ENCODE assay signal across 11 cellular contexts in genomic region chr2:159710601-159711180, GRCh38. TPM values are rescaled to one million over a fixed set of nuclear protein-coding genes. Genes with fewer than 3 reads are reported as not detected.
DNase-seq lines count a peak whose midpoint lies in the region; ATAC-seq, FAIRE-seq and TF ChIP-seq lines count a peak whose summit lies in the region.
"Had no signal": no experiment of that assay in that cellular context is flagged by ENCODE, and none has a peak within 500 bp of the region (broad histone marks: within the 10 kb centered on the region; RNA-seq: fewer than 3 reads in every experiment).

No MANE protein-coding gene starts in this region.

- H3K9ac ChIP-seq in PC-3 (ENCODE audit: low read length) (peak overlapping the region; percentile 98), H1 (replicated peaks in 1 of 4; ENCODE audit: extremely low read depth in 1 of 4, low read depth in 3 of 4, low read length in 3 of 4) (peak overlapping the region in 1 of 4 experiments; percentile 41; a peak in 1 of 7 replicates)

- no peak for DNase-seq in activated CD4-positive, alpha-beta T cell treated with anti-CD3 and anti-CD28 coated beads for 36 hours
- no peak for DNase-seq in activated CD4-positive, alpha-beta T cell treated with anti-CD3 and anti-CD28 coated beads for 4 hours
- DNase-seq in PC-3: peak; percentile 32
- DNase-seq in H1 (ENCODE audit: low read depth in 1 of 2, low spot score in 2 of 2): no peak
- no peak for DNase-seq in psoas muscle
- DNase-seq in stimulated activated CD4-positive, alpha-beta T cell treated with anti-CD3 and anti-CD28 coated beads, Interleukin-12 subunit alpha, Interleukin-12 subunit beta, amount 100 ng/mL, for 4 hours: no peak
- DNase-seq in NCI-H128 (lab: John Stamatoyannopoulos, UW; ENCODE audit: unreplicated experiment): no peak
- DNase-seq: activated CD4-positive, alpha-beta T cell treated with anti-CD3 and anti-CD28 coated beads, Interleukin-2, amount 50 U/mL, for 4 hours; effector CD4-positive, alpha-beta T cell; midbrain had no signal

- peaks cover 26% of the 10 kb centered on the region for H3K4me1 Mint-ChIP-seq in activated CD4-positive, alpha-beta T cell treated with anti-CD3 and anti-CD28 coated beads for 36 hours

- intact Hi-C loops in activated CD4-positive, alpha-beta T cell treated with anti-CD3 and anti-CD28 coated beads for 36 hours (cut with DNase I, micrococcal nuclease): loop anchor here (1.0 to 10.0 kb wide), 10 partner anchors 47 to 1364 kb away; partner anchors contain the start of genes BAZ2B (in 1 of the 2), CCDC148 (in 1 of the 2) and PKP4 (in 1 of the 2)
- intact Hi-C loops in PC-3 (cut with micrococcal nuclease): no loop called here
- intact Hi-C loops in psoas muscle (cut with DNase I): loop anchor here in 1 of 2 donors (5.0 kb wide), 1 partner anchor 428 kb away; no protein-coding TSS in a partner anchor

- H3K4me2 ChIP-seq in PC-3 (ENCODE audit: low read length) (peak overlapping the region; percentile 97), H1 (ENCODE audit: insufficient read depth in 1 of 2, low read depth in 2 of 2, low read length in 2 of 2) (peak overlapping the region; percentile 43 to 78)

- H2AFZ ChIP-seq in PC-3 (ENCODE audit: low read length) (peak overlapping the region; percentile 96), H1 (ENCODE audit: low read length) (0 out of 2 replicates have a peak overlapping the region, but pooled peaks have one; percentile 7)

- no peak overlapping the region for H3K27ac ChIP-seq in PC-3 (ENCODE audit: low read length)
- H3K27ac ChIP-seq in H1 (ENCODE audit: low read depth, low read length): no peak overlapping the region
- peak overlapping the region; percentile 98 for H3K27ac ChIP-seq in psoas muscle

- H3K36me3 Mint-ChIP-seq in activated CD4-positive, alpha-beta T cell treated with anti-CD3 and anti-CD28 coated beads for 36 hours (ENCODE audit: low read depth): peaks cover 35% of the 10 kb centered on the region

- no peak overlapping the region for H4K91ac ChIP-seq in H1 (replicated peaks; ENCODE audit: insufficient read length, low read length)

- no peak for ATAC-seq in activated CD4-positive, alpha-beta T cell treated with anti-CD3 and anti-CD28 coated beads for 36 hours
- ATAC-seq in PC-3: no peak
- ATAC-seq in psoas muscle: no peak
- no peak for ATAC-seq in HG03521 (IDR thresholded peaks at IDR 0.05; ENCODE audit: unreplicated experiment)

- H4K8ac ChIP-seq in H1 (ENCODE audit: extremely low read depth, insufficient read depth, low read length): no peak overlapping the region

- 0 out of 2 replicates have a peak, but pooled peaks cover 2% of the 10 kb centered on the region for H3K79me1 ChIP-seq in H1 (ENCODE audit: low read depth, low read length)

- no peaks in the 10 kb centered on the region for H3K27me3 Mint-ChIP-seq in activated CD4-positive, alpha-beta T cell treated with anti-CD3 and anti-CD28 coated beads for 36 hours

- H4K5ac ChIP-seq in H1 (ENCODE audit: insufficient read length, low read depth, low read length): no peak overlapping the region

- no peak for TF ChIP-seq CTCF in PC-3 (conservative IDR thresholded peaks at IDR 0.05; ENCODE audit: low read depth, low read length)
- TF ChIP-seq CTCF in H1 (IDR thresholded peaks at IDR 0.05; ENCODE audit: control extremely low read depth in 1 of 3, insufficient read depth in 1 of 3, low read depth in 1 of 3, low read length in 3 of 3): no peak
- TF ChIP-seq CTCF in psoas muscle (IDR thresholded peaks at IDR 0.05): no peak

- H3K9me3 ChIP-seq in PC-3 (ENCODE audit: low read length) (no peaks in the 10 kb centered on the region), H1 (ENCODE audit: insufficient read depth in 2 of 2, low read depth in 1 of 2, low read length in 1 of 2) (no peaks in the 10 kb centered on the region), psoas muscle (no peaks in the 10 kb centered on the region)

- H2BK12ac ChIP-seq in H1 (ENCODE audit: low read depth, low read length): no peak overlapping the region

- no peak for TF ChIP-seq RAD21 in H1 (IDR thresholded peaks at IDR 0.05 in 1 of 2, conservative IDR thresholded peaks at IDR 0.05 in 1 of 2; ENCODE audit: low read depth in 2 of 2, low read length in 2 of 2)

- peaks cover 47% of the 10 kb centered on the region for H3K79me2 ChIP-seq in PC-3 (ENCODE audit: low read length)
- peaks cover 28 to 39% of the 10 kb centered on the region in 2 experiments for H3K79me2 ChIP-seq in H1 (ENCODE audit: control insufficient read depth in 1 of 2, insufficient read depth in 2 of 2, low read length in 2 of 2)

- H4K20me1 ChIP-seq in PC-3 (ENCODE audit: low read length): peaks cover 29% of the 10 kb centered on the region
- H4K20me1 ChIP-seq in H1 (replicated peaks in 1 of 2; ENCODE audit: control insufficient read depth in 1 of 2, insufficient read depth in 2 of 2, low read length in 2 of 2): peaks cover 9 to 11% of the 10 kb centered on the region in 2 experiments

- no peak overlapping the region for H2BK5ac ChIP-seq in H1 (ENCODE audit: low read depth, low read length)

- H3K9me2 ChIP-seq in PC-3 (replicated peaks; ENCODE audit: low read length): no peaks in the 10 kb centered on the region

- POLR2A ChIA-PET in activated CD4-positive, alpha-beta T cell treated with anti-CD3 and anti-CD28 coated beads for 36 hours (lab: Charles Lee): no interaction called here
- POLR2A ChIA-PET in PC-3 (lab: Charles Lee; ENCODE audit: unreplicated experiment): interaction anchor here (0.5 to 0.6 kb wide), 2 partner anchors 218 to 289 kb away, joined by 3 read pairs; no protein-coding TSS in a partner anchor
- POLR2A ChIA-PET in H1 (lab: Charles Lee; ENCODE audit: partially characterized antibody): interaction anchor here (0.6 kb wide), 1 partner anchor 220 kb away, joined by 3 read pairs; no protein-coding TSS in a partner anchor

- no peak overlapping the region for H2AK5ac ChIP-seq in H1 (ENCODE audit: low read depth, low read length)

- H3K4me3 ChIP-seq in PC-3 (ENCODE audit: low read length): peak overlapping the region; percentile 100
- peak overlapping the region in 1 of 4 experiments; percentile 91; a peak in 2 of 8 replicates for H3K4me3 ChIP-seq in H1 (ENCODE audit: extremely low read depth in 1 of 4, insufficient read depth in 2 of 4, low read depth in 3 of 4, low read length in 4 of 4)
- peak overlapping the region; percentile 87 for H3K4me3 ChIP-seq in psoas muscle

- no peak for TF ChIP-seq POLR2A in H1 (IDR thresholded peaks at IDR 0.05; ENCODE audit: control extremely low read depth in 1 of 2, low read depth in 2 of 2, low read length in 2 of 2)

- no peak overlapping the region for H3K18ac ChIP-seq in H1 (ENCODE audit: extremely low read depth, low read length)

- H3K56ac ChIP-seq in H1 (replicated peaks; ENCODE audit: insufficient read length, low read depth, low read length): no peak overlapping the region

- no TSS peak for BruUV-seq in PC-3 (replicated peaks; lab: Mats Ljungman, UMichigan)

- no peak overlapping the region for H3K4ac ChIP-seq in H1 (replicated peaks; ENCODE audit: insufficient read length, low read depth, low read length)

- no peak for FAIRE-seq in H1 (lab: Jason Lieb, UNC)

- H2BK120ac ChIP-seq in H1 (replicated peaks; ENCODE audit: low read depth, low read length): no peak overlapping the region

- WGBS in H1 (ENCODE audit: extremely low coverage in 1 of 2, insufficient coverage in 1 of 2, insufficient read length in 1 of 2, insufficient replicate concordance in 2 of 2, low coverage in 1 of 2, low lambda C conversion rate in 2 of 2, missing lambda C conversion rate in 1 of 2), 2 experiments: 83% methylated on average over 5 of the region's 5 CpGs; no CpG with 5 or more reads in 1 of the 2 experiments
- 70 to 80% (median 76%) methylated on average over 5 of the region's 5 CpGs for WGBS in psoas muscle, 3 donors

- H3K36me3 ChIP-seq in PC-3 (ENCODE audit: low read depth, low read length) (peaks cover 13% of the 10 kb centered on the region; the same call in 1 of the 2 replicates), H1 (ENCODE audit: control insufficient read depth in 2 of 4, insufficient read depth in 4 of 4, low read length in 3 of 4) (peaks cover 0 to 9% (median 2%) of the 10 kb centered on the region in 4 experiments; a peak in 5 of 8 replicates), psoas muscle (ENCODE audit: insufficient read depth in 1 of 2, low read depth in 1 of 2) (peaks cover 0 to 5% of the 10 kb centered on the region in 2 donors)

- no peak overlapping the region for H3K14ac ChIP-seq in H1 (ENCODE audit: insufficient read length)

- peak overlapping the region; percentile 25 for H3K27ac Mint-ChIP-seq in activated CD4-positive, alpha-beta T cell treated with anti-CD3 and anti-CD28 coated beads for 36 hours

- peaks cover 26% of the 10 kb centered on the region for H3K4me1 ChIP-seq in PC-3 (ENCODE audit: insufficient read depth, low read length)
- peaks cover 0 to 8% (median 2%) of the 10 kb centered on the region in 4 experiments; a peak in 3 of 7 replicates for H3K4me1 ChIP-seq in H1 (replicated peaks in 1 of 4; ENCODE audit: control insufficient read depth in 3 of 4, insufficient read depth in 4 of 4, low read length in 3 of 4)
- peaks cover 23% of the 10 kb centered on the region for H3K4me1 ChIP-seq in psoas muscle

- no peak overlapping the region for H3K4me3 Mint-ChIP-seq in activated CD4-positive, alpha-beta T cell treated with anti-CD3 and anti-CD28 coated beads for 36 hours

- H2BK20ac ChIP-seq in H1 (ENCODE audit: low read length): no peak overlapping the region

- no peak overlapping the region for H3K23ac ChIP-seq in H1 (ENCODE audit: insufficient read length)

- no peaks in the 10 kb centered on the region for H3K9me3 Mint-ChIP-seq in activated CD4-positive, alpha-beta T cell treated with anti-CD3 and anti-CD28 coated beads for 36 hours (ENCODE audit: low read depth)

- H2BK15ac ChIP-seq in H1 (ENCODE audit: low read length): no peak overlapping the region

- TF ChIP-seq EP300 in H1 (IDR thresholded peaks at IDR 0.05; ENCODE audit: borderline replicate concordance in 1 of 2, low read depth in 2 of 2, low read length in 2 of 2): no peak

- peaks cover 5% of the 10 kb centered on the region for H3F3A ChIP-seq in PC-3 (ENCODE audit: low read length, unreplicated experiment)

- H3K23me2 ChIP-seq in H1 (ENCODE audit: low read depth, low read length): no peaks in the 10 kb centered on the region

- CTCF ChIA-PET in activated CD4-positive, alpha-beta T cell treated with anti-CD3 and anti-CD28 coated beads for 36 hours (lab: Charles Lee): interaction anchor here (0.5 kb wide), 1 partner anchor 124 kb away, joined by 3 read pairs; no protein-coding TSS in a partner anchor
- CTCF ChIA-PET in PC-3 (lab: Charles Lee): no interaction called here
- CTCF ChIA-PET in H1 (lab: Charles Lee; ENCODE audit: partially characterized antibody): interaction anchor here (0.9 kb wide), 2 partner anchors 11 to 102 kb away, joined by 3 to 4 read pairs; no protein-coding TSS in a partner anchor

- H3K27me3 ChIP-seq in PC-3 (ENCODE audit: low read length): no peaks in the 10 kb centered on the region
- H3K27me3 ChIP-seq in H1 (replicated peaks in 1 of 4; ENCODE audit: control insufficient read depth in 3 of 4, extremely low read depth in 1 of 4, insufficient read depth in 3 of 4, low read length in 3 of 4): no peaks in the 10 kb centered on the region
- no peaks in the 10 kb centered on the region for H3K27me3 ChIP-seq in psoas muscle (ENCODE audit: insufficient read depth in 3 of 3, low read length in 2 of 3)

RNA-seq across cellular contexts. Expression of gene MARCHF7, which starts 1.6 kb away (rescaled TPM):
- 10 to 100 TPM; 78.3 to 83.1 TPM for total RNA-seq in activated CD4-positive, alpha-beta T cell treated with anti-CD3 and anti-CD28 coated beads for 36 hours
- 53.2 and 84.3 TPM in 2 replicates for total RNA-seq in PC-3 (2014; rRNA removed)
- 108 and 116 TPM in 2 replicates for total RNA-seq in H1 (2021; fragmentation: NEBNext Ultra II Directional; extraction: Animal tissue kit (Norgen Biotek cat#: 25700))
- 13.0 and 18.3 TPM in 2 replicates for polyA plus RNA-seq in H1 (2011; rRNA removed)
- polyA plus RNA-seq in H1 (2011; cell fraction: cytosol; rRNA removed): 23.6 TPM
- 15.3 TPM for polyA plus RNA-seq in H1 (2011; cell fraction: nucleus; rRNA removed)
- polyA plus RNA-seq in H1 (2012, experiment 1 of 2): 49.2 to 80.6 TPM (median 57.8 TPM) in 4 replicates
- 3.1 TPM for polyA plus RNA-seq in H1 (2012, experiment 2 of 2)
- 65.0 TPM for polyA plus RNA-seq in H1 (2013, experiment 1 of 2)
- polyA plus RNA-seq in H1 (2013, experiment 2 of 2): 67.1 TPM
- 51.0 and 76.0 TPM in 2 replicates for polyA minus RNA-seq in H1 (2011; rRNA and poly(A)+ RNA removed)
- 64.4 TPM for polyA minus RNA-seq in H1 (2011; cell fraction: cytosol; rRNA and poly(A)+ RNA removed)
- polyA minus RNA-seq in H1 (2011; cell fraction: nucleus; rRNA and poly(A)+ RNA removed): 76.8 TPM
- 100 to 1,000 TPM in 1 of 4 donors, 10 to 100 TPM in 3; 72.6 to 104 (median 89.0) TPM for total RNA-seq in psoas muscle
- polyA plus RNA-seq in psoas muscle: 10 to 100 TPM; 51.2 to 97.7 (median 58.6) TPM
